ENCODE assay signal across 18 cellular contexts in genomic region chr20:38272961-38273360, GRCh38. TPM values are rescaled to one million over a fixed set of nuclear protein-coding genes. Genes with fewer than 3 reads are reported as not detected.
DNase-seq lines count a peak whose midpoint lies in the region; ATAC-seq and TF ChIP-seq lines count a peak whose summit lies in the region.
"Had no signal": no experiment of that assay in that cellular context is flagged by ENCODE, and none has a peak within 500 bp of the region (broad histone marks: within the 10 kb centered on the region; RNA-seq: fewer than 3 reads in every experiment).

No MANE protein-coding gene starts in this region.

- DNase-seq in AG04450 (ENCODE audit: low read depth, low spot score): peak; percentile 55
- DNase-seq in IMR-90: peak; percentile 88
- DNase-seq in coronary artery (ENCODE audit: low spot score): peak; percentile 64
- no peak for DNase-seq in NCI-H774 (lab: John Stamatoyannopoulos, UW)
- no peak for DNase-seq in A673 (ENCODE audit: low spot score)
- DNase-seq in DMS 273 treated with DMSO at 0.1 percent for 48 hours (lab: John Stamatoyannopoulos, UW): no peak
- DNase-seq: activated CD8-positive, alpha-beta T cell treated with anti-CD3 and anti-CD28 coated beads, Interleukin-2, amount 10 ng/mL, durations not matched to agents 7 days and 5 days; effector memory CD4-positive, alpha-beta T cell; NCI-H1417; stimulated activated CD8-positive, alpha-beta memory T cell treated with anti-CD3 and anti-CD28 coated beads, Interleukin-4, amount 100 ng/mL, for 48 hours had no signal

- in situ Hi-C loops in IMR-90 (cut with MboI; ENCODE audit: low sequenced_read_pairs): no loop called here

- H3K27ac Mint-ChIP-seq in nephron: peak overlapping the region in 2 of 3 experiments; percentile 24 to 73
- H3K27ac Mint-ChIP-seq: activated CD8-positive, alpha-beta T cell treated with anti-CD3 and anti-CD28 coated beads, Interleukin-2, amount 10 ng/mL, durations not matched to agents 7 days and 5 days; progenitor cell of endocrine pancreas had no signal

- peaks cover 8% of the 10 kb centered on the region for H3K27me3 Mint-ChIP-seq in nephron (ENCODE audit: low read depth)

- TF ChIP-seq CTCF in AG04450 (IDR thresholded peaks at IDR 0.05; ENCODE audit: low read depth, low read length) (no peak), IMR-90 (conservative IDR thresholded peaks at IDR 0.05; ENCODE audit: low read depth, low read length) (no peak), coronary artery (IDR thresholded peaks at IDR 0.05) (no peak), nephron (IDR thresholded peaks at IDR 0.05; ENCODE audit: unreplicated experiment in 3 of 3) (no peak), A673 (conservative IDR thresholded peaks at IDR 0.05; ENCODE audit: low read depth, low read length) (no peak)

- H3K4me1 Mint-ChIP-seq in nephron: peaks cover 51% of the 10 kb centered on the region

- BruUV-seq in IMR-90 (replicated peaks; lab: Mats Ljungman, UMichigan) (no TSS peak), A673 (replicated peaks; lab: Mats Ljungman, UMichigan) (no TSS peak)

- peak overlapping the region; percentile 94; the same call in 2 of the 3 replicates for H2BK15ac ChIP-seq in IMR-90 (ENCODE audit: low read depth, low read length)

- intact Hi-C loops in IMR-90 (cut with micrococcal nuclease) (no loop called here), A673 (cut with micrococcal nuclease; ENCODE audit: unreplicated experiment) (no loop called here)

- H3K4me1 ChIP-seq in IMR-90 (ENCODE audit: control insufficient read depth, insufficient read depth, low read length) (peaks cover 38% of the 10 kb centered on the region), A673 (ENCODE audit: insufficient read depth, low read length, poor library complexity, severe bottlenecking) (no peaks in the 10 kb centered on the region)

- H3K9me3 Mint-ChIP-seq in nephron: no peaks in the 10 kb centered on the region

- H3K9me3 ChIP-seq in AG04450 (ENCODE audit: control insufficient read depth, insufficient read depth, low read length) (no peaks in the 10 kb centered on the region), IMR-90 (ENCODE audit: control insufficient read depth, insufficient read depth, low read length) (no peaks in the 10 kb centered on the region), A673 (ENCODE audit: low read depth, low read length, poor library complexity, severe bottlenecking) (no peaks in the 10 kb centered on the region)

- H3K36me3 Mint-ChIP-seq in nephron (ENCODE audit: low read depth): no peaks in the 10 kb centered on the region
- H3K36me3 Mint-ChIP-seq: brain had no signal

- peak overlapping the region; percentile 96 for H3K4ac ChIP-seq in IMR-90 (ENCODE audit: low read depth, low read length)

- H3K9ac ChIP-seq in IMR-90 (ENCODE audit: low read depth, low read length): peak overlapping the region; percentile 38; the same call in 1 of the 2 replicates

- H4K91ac ChIP-seq in IMR-90 (ENCODE audit: insufficient read depth, low read depth, low read length): peak overlapping the region; percentile 92

- H2BK20ac ChIP-seq in IMR-90 (ENCODE audit: low read depth, low read length): peak overlapping the region; percentile 99

- H3K4me3 ChIP-seq in AG04450 (ENCODE audit: low read depth, low read length) (no peak overlapping the region), IMR-90 (ENCODE audit: insufficient read depth, low read depth, low read length) (no peak overlapping the region), coronary artery (no peak overlapping the region), A673 (ENCODE audit: low read depth, low read length, poor library complexity, severe bottlenecking) (no peak overlapping the region)
- H3K4me3 ChIP-seq: SK-N-MC had no signal

- peak overlapping the region; percentile 97 for H3K14ac ChIP-seq in IMR-90 (replicated peaks; ENCODE audit: low read depth, low read length)

- peak overlapping the region; percentile 97 for H3K18ac ChIP-seq in IMR-90 (ENCODE audit: low read depth, low read length)

- peak overlapping the region; percentile 45 to 97 for H4K8ac ChIP-seq in IMR-90 (ENCODE audit: low read depth in 2 of 2, low read length in 2 of 2)

- H3K4me2 ChIP-seq in IMR-90 (ENCODE audit: low read depth, low read length): peak overlapping the region; percentile 53; the same call in 1 of the 2 replicates

- H3K36me3 ChIP-seq in IMR-90 (ENCODE audit: control insufficient read depth, insufficient read depth, low read length) (no peaks in the 10 kb centered on the region), A673 (ENCODE audit: insufficient read depth, low read length, poor library complexity, severe bottlenecking) (no peaks in the 10 kb centered on the region)

- H2BK120ac ChIP-seq in IMR-90 (ENCODE audit: low read depth, low read length): peak overlapping the region; percentile 99

- peak overlapping the region; percentile 97 for H4K5ac ChIP-seq in IMR-90 (ENCODE audit: low read depth, low read length)

- WGBS in IMR-90 (ENCODE audit: extremely low coverage in 2 of 2, insufficient read length in 1 of 2), 2 experiments: no CpG with 5 or more reads among the region's 2 CpGs

- CTCF ChIA-PET in AG04450 (lab: Charles Lee): no interaction called here
- CTCF ChIA-PET in IMR-90 (lab: Yijun Ruan, JAX): interaction anchor here (1.2 to 1.4 kb wide), 2 partner anchors 18 to 215 kb away, joined by 3 to 4 read pairs; no protein-coding TSS in a partner anchor
- CTCF ChIA-PET in A673 (lab: Charles Lee): no interaction called here

- H2AFZ ChIP-seq in IMR-90 (replicated peaks; ENCODE audit: low read length, poor library complexity): peak overlapping the region; percentile 74

- dilution Hi-C loops in IMR-90 (cut with HindIII; ENCODE audit: low sequenced_read_pairs, unreplicated experiment): no loop called here

- H3K23ac ChIP-seq in IMR-90 (ENCODE audit: low read depth, low read length): peak overlapping the region; percentile 91

- POLR2A ChIA-PET in AG04450 (lab: Yijun Ruan, JAX) (no interaction called here), IMR-90 (lab: Charles Lee; ENCODE audit: unreplicated experiment) (no interaction called here), A673 (lab: Charles Lee; ENCODE audit: low non-redundant PET) (no interaction called here)

- TF ChIP-seq RAD21 in IMR-90 (IDR thresholded peaks at IDR 0.05; ENCODE audit: low read length): no peak

- ATAC-seq in IMR-90 (ENCODE audit: low read depth): peak; percentile 54
- no peak for ATAC-seq in GM19035 (IDR thresholded peaks at IDR 0.05; ENCODE audit: unreplicated experiment)
- ATAC-seq: activated CD8-positive, alpha-beta T cell treated with anti-CD3 and anti-CD28 coated beads, Interleukin-2, amount 10 ng/mL, durations not matched to agents 7 days and 5 days had no signal

- peaks cover 16% of the 10 kb centered on the region for H3K9me1 ChIP-seq in IMR-90 (ENCODE audit: insufficient read depth, low read length)

- peak overlapping the region; percentile 92 for H2AK5ac ChIP-seq in IMR-90 (ENCODE audit: low read depth, low read length)

- peak overlapping the region; percentile 80 for H3K56ac ChIP-seq in IMR-90 (ENCODE audit: extremely low read depth, insufficient read depth, low read length)

- peak overlapping the region; percentile 92 for H2AK9ac ChIP-seq in IMR-90 (replicated peaks; ENCODE audit: low read depth, low read length, poor library complexity)

- no peak overlapping the region for H3K4me3 Mint-ChIP-seq in nephron
- H3K4me3 Mint-ChIP-seq: activated CD8-positive, alpha-beta T cell treated with anti-CD3 and anti-CD28 coated beads, Interleukin-2, amount 10 ng/mL, durations not matched to agents 7 days and 5 days; brain had no signal

- no peaks in the 10 kb centered on the region; the same call in 1 of the 2 replicates for H4K20me1 ChIP-seq in IMR-90 (ENCODE audit: insufficient read depth, low read length)

- H3K27ac ChIP-seq in AG04450 (ENCODE audit: low read depth, low read length) (peak overlapping the region; percentile 79), IMR-90 (ENCODE audit: insufficient read depth, low read length) (peak overlapping the region; percentile 99), coronary artery (peak overlapping the region in 1 of 2 donors; percentile 81), A673 (ENCODE audit: low read depth, low read length, poor library complexity, severe bottlenecking) (no peak overlapping the region)
- H3K27ac ChIP-seq: SK-N-MC had no signal

- H2BK5ac ChIP-seq in IMR-90 (ENCODE audit: low read depth, low read length, poor library complexity, severe bottlenecking): peak overlapping the region; percentile 97

- no peaks in the 10 kb centered on the region for H3K79me1 ChIP-seq in IMR-90 (ENCODE audit: low read depth in 1 of 2, low read length in 2 of 2)

- H3K27me3 ChIP-seq in AG04450 (ENCODE audit: control insufficient read depth, insufficient read depth, low read length) (no peaks in the 10 kb centered on the region), IMR-90 (ENCODE audit: control insufficient read depth, insufficient read depth, low read length) (no peaks in the 10 kb centered on the region), A673 (replicated peaks; ENCODE audit: insufficient read depth, low read depth, low read length, poor library complexity) (peaks cover 5% of the 10 kb centered on the region)

- TF ChIP-seq POLR2A in IMR-90 (IDR thresholded peaks at IDR 0.05; ENCODE audit: low read depth, low read length): peak; percentile 39; the same call in 1 of the 2 replicates

TF ChIP-seq in IMR-90, 13 proteins besides CTCF, POLR2A, EP300 and RAD21 (continues in another document):
- TF ChIP-seq USF2 (IDR thresholded peaks at IDR 0.05; ENCODE audit: low read depth, low read length): no peak
- 0 out of 2 replicates have a peak, but pooled peaks have one; percentile 3 for TF ChIP-seq FOS (IDR thresholded peaks at IDR 0.05; ENCODE audit: low read depth, low read length)

RNA-seq across cellular contexts. Expression of gene KIAA1755, which starts 12.4 kb away (rescaled TPM):
- polyA plus RNA-seq in AG04450 (2011; rRNA removed) (2.9 and 3.5 TPM in 2 replicates), IMR-90 (2012; rRNA removed) (4.7 and 5.1 TPM in 2 replicates)
- 2.7 and 4.6 TPM in 2 replicates for polyA minus RNA-seq in AG04450 (2011; rRNA and poly(A)+ RNA removed)
- total RNA-seq in IMR-90 (2012; rRNA removed) (2.2 and 2.5 TPM in 2 replicates), A673 (2021) (not detected in 2 replicates)
- polyA plus RNA-seq in IMR-90 (2012; cell fraction: cytosol; rRNA removed): 1.7 and 2.4 TPM in 2 replicates
- 18.1 and 26.1 TPM in 2 replicates for polyA plus RNA-seq in IMR-90 (2012; cell fraction: nucleus; rRNA removed; ENCODE audit: low replicate concordance)
- total RNA-seq: activated CD8-positive, alpha-beta T cell treated with anti-CD3 and anti-CD28 coated beads, Interleukin-2, amount 10 ng/mL, durations not matched to agents 7 days and 5 days; H1 had no signal
- polyA plus RNA-seq: keratinocyte had no signal

RNA-seq across cellular contexts. Expression of gene BPI, which starts 31.0 kb away (rescaled TPM):
- polyA plus RNA-seq in AG04450 (2011; rRNA removed) (0.04 and 0.12 TPM in 2 replicates), IMR-90 (2012; rRNA removed) (0.05 and 0.06 TPM in 2 replicates)
- 0.32 TPM in 1 of 2 replicates, not detected in the other for polyA minus RNA-seq in AG04450 (2011; rRNA and poly(A)+ RNA removed)
- total RNA-seq in IMR-90 (2012; rRNA removed) (not detected in 2 replicates), A673 (2021) (not detected in 2 replicates)
- 0.10 TPM in 1 of 2 replicates, not detected in the other for polyA plus RNA-seq in IMR-90 (2012; cell fraction: cytosol; rRNA removed)
- polyA plus RNA-seq in IMR-90 (2012; cell fraction: nucleus; rRNA removed; ENCODE audit: low replicate concordance): 0.03 and 0.09 TPM in 2 replicates
- total RNA-seq: activated CD8-positive, alpha-beta T cell treated with anti-CD3 and anti-CD28 coated beads, Interleukin-2, amount 10 ng/mL, durations not matched to agents 7 days and 5 days; glomerular endothelial cell; H1; progenitor cell of endocrine pancreas had no signal
- polyA plus RNA-seq: H1, keratinocyte had no signal

Comparison
In these comparisons a context has a peak if more than half of its experiments do, and no peak if none do; other contexts are left out.
1. DNase-seq: peak in AG04450 (single experiment), IMR-90 (single experiment) and coronary artery (single experiment); none in NCI-H774 (single experiment), A673 (single experiment) and DMS 273 treated with DMSO at 0.1 percent for 48 hours (single experiment).